ENCODE assay signal across 20 cellular contexts in genomic region chr3:25281041-25281842, GRCh38.
"Had no signal": no experiment of that assay in that cellular context is flagged by ENCODE, and none has a peak within 500 bp of the region (broad histone marks: within the 10 kb centered on the region; RNA-seq: fewer than 3 reads in every experiment).

No MANE protein-coding gene starts in this region.

- DNase-seq: activated CD4-positive, alpha-beta T cell treated with anti-CD3 and anti-CD28 coated beads for 48 hours; activated CD8-positive, alpha-beta memory T cell treated with anti-CD3 and anti-CD28 coated beads, Interleukin-2, amount 50 U/mL, for 48 hours; activated CD8-positive, alpha-beta T cell treated with anti-CD3 and anti-CD28 coated beads, Interleukin-2, amount 10 ng/mL, durations not matched to agents 7 days and 5 days; activated gamma-delta T cell; activated T-cell treated with anti-CD3 and anti-CD28 coated beads, Interleukin-2, amount 50 U/mL, for 72 hours; dorsolateral prefrontal cortex; erythroblast; heart right ventricle; lower lobe of right lung; psoas muscle; sigmoid colon; spleen; stimulated activated CD4-positive, alpha-beta T cell treated with anti-CD3 and anti-CD28 coated beads, Interleukin-1b, Interleukin-23, amount 100 ng/mL, for 48 hours; stomach; testis had no signal

- H3K36me3 ChIP-seq: cardiac muscle cell, gastroesophageal sphincter, heart right ventricle, lower lobe of right lung, sigmoid colon, spleen, stomach had no signal

- H3K36me3 Mint-ChIP-seq: activated naive CD4-positive, alpha-beta T cell treated with anti-CD3 and anti-CD28 coated beads, Interleukin-2, amount 50 U/mL, for 72 hours; mesothelial cell of epicardium; WTC11 had no signal

- H3K27me3 ChIP-seq: cardiac muscle cell, dorsolateral prefrontal cortex, gastroesophageal sphincter, heart right ventricle, sigmoid colon, spleen, stomach, testis had no signal

- H3K27ac ChIP-seq: cardiac muscle cell, dorsolateral prefrontal cortex, gastroesophageal sphincter, heart right ventricle, lower lobe of right lung, psoas muscle, sigmoid colon, spleen, stomach, testis had no signal

- H3K27ac Mint-ChIP-seq: activated CD8-positive, alpha-beta T cell treated with anti-CD3 and anti-CD28 coated beads, Interleukin-2, amount 10 ng/mL, durations not matched to agents 7 days and 5 days; activated naive CD4-positive, alpha-beta T cell treated with anti-CD3 and anti-CD28 coated beads, Interleukin-2, amount 50 U/mL, for 72 hours; activated T-cell treated with anti-CD3 and anti-CD28 coated beads, Interleukin-2, amount 50 U/mL, for 72 hours; WTC11 had no signal

- H3K4me3 ChIP-seq: cardiac muscle cell, dorsolateral prefrontal cortex, gastroesophageal sphincter, heart right ventricle, lower lobe of right lung, psoas muscle, sigmoid colon, spleen, stomach, testis had no signal

- H3K4me1 ChIP-seq: gastroesophageal sphincter, heart right ventricle, lower lobe of right lung, psoas muscle, sigmoid colon, spleen, stomach, testis had no signal

- H3K9me3 ChIP-seq: gastroesophageal sphincter, heart right ventricle, lower lobe of right lung, psoas muscle, sigmoid colon, spleen, stomach, testis had no signal

- ATAC-seq: activated CD8-positive, alpha-beta T cell treated with anti-CD3 and anti-CD28 coated beads, Interleukin-2, amount 10 ng/mL, durations not matched to agents 7 days and 5 days; activated naive CD4-positive, alpha-beta T cell treated with anti-CD3 and anti-CD28 coated beads, Interleukin-2, amount 50 U/mL, for 72 hours; activated T-cell treated with anti-CD3 and anti-CD28 coated beads, Interleukin-2, amount 50 U/mL, for 72 hours; gastroesophageal sphincter; heart right ventricle; lower lobe of right lung; psoas muscle; WTC11 had no signal

- H3K4me3 Mint-ChIP-seq: activated CD8-positive, alpha-beta T cell treated with anti-CD3 and anti-CD28 coated beads, Interleukin-2, amount 10 ng/mL, durations not matched to agents 7 days and 5 days; activated T-cell treated with anti-CD3 and anti-CD28 coated beads, Interleukin-2, amount 50 U/mL, for 72 hours; mesothelial cell of epicardium; WTC11 had no signal
